ENCODE assay signal across 22 cellular contexts in genomic region chr5:159199780-159200179, GRCh38. TPM values are rescaled to one million over a fixed set of nuclear protein-coding genes. Genes with fewer than 3 reads are reported as not detected.
DNase-seq lines count a peak whose midpoint lies in the region; ATAC-seq, FAIRE-seq and TF ChIP-seq lines count a peak whose summit lies in the region.
"Had no signal": no experiment of that assay in that cellular context is flagged by ENCODE, and none has a peak within 500 bp of the region (broad histone marks: within the 10 kb centered on the region; RNA-seq: fewer than 3 reads in every experiment).

No MANE protein-coding gene starts in this region.

- peak overlapping the region; percentile 59 for H3K27ac ChIP-seq in OCI-LY7 (ENCODE audit: low read depth, low read length, poor library complexity, severe bottlenecking)
- peak overlapping the region; percentile 63 for H3K27ac ChIP-seq in GM12878 (ENCODE audit: control insufficient read depth, insufficient read depth)
- H3K27ac ChIP-seq: dorsolateral prefrontal cortex, epithelial cell of prostate, right atrium auricular region had no signal

- H3K4me2 ChIP-seq in OCI-LY7 (ENCODE audit: low read length) (peak overlapping the region; percentile 41), GM12878 (ENCODE audit: control insufficient read depth, insufficient read depth) (peak overlapping the region; percentile 35; the same call in 1 of the 2 replicates)

- H3K36me3 Mint-ChIP-seq in natural killer cell treated with Interleukin-12 subunit alpha and Interleukin-12 subunit beta and Interleukin-15 and Interleukin-18, amount 100 ng/mL, for 72 hours, result peaks cover 12% of the 10 kb centered on the region
- H3K36me3 Mint-ChIP-seq in natural killer cell, result no peaks in the 10 kb centered on the region

- H3K4me1 Mint-ChIP-seq in natural killer cell treated with Interleukin-12 subunit alpha and Interleukin-12 subunit beta and Interleukin-15 and Interleukin-18, amount 100 ng/mL, for 72 hours (ENCODE audit: low read depth in 2 of 2), result peaks cover 39 to 49% of the 10 kb centered on the region in 2 donors
- peaks cover 27 to 59% of the 10 kb centered on the region in 2 donors for H3K4me1 Mint-ChIP-seq in natural killer cell

- WGBS in GM12878 (ENCODE audit: insufficient coverage, insufficient replicate concordance, low lambda C conversion rate, missing lambda C conversion rate), result 69% methylated on average over 2 of the region's 2 CpGs

- TF ChIP-seq RAD21 in GM12878 (IDR thresholded peaks at IDR 0.05; ENCODE audit: insufficient read depth, low read depth, low read length), result no peak

- POLR2A ChIA-PET in OCI-LY7 (lab: Charles Lee), result interaction anchor here (0.6 to 4.5 kb wide), 6 partner anchors 7 to 1716 kb away, joined by 3 to 53 read pairs (median 4); no protein-coding TSS in a partner anchor
- POLR2A ChIA-PET in GM12878 (lab: Charles Lee), result interaction anchor here (0.6 to 4.5 kb wide), 6 partner anchors 8 to 1038 kb away, joined by 3 to 25 read pairs (median 6); no protein-coding TSS in a partner anchor

- no peak overlapping the region for H3K9ac ChIP-seq in GM12878 (ENCODE audit: control insufficient read depth, insufficient read depth, low read length)

- CTCF ChIA-PET in OCI-LY7 (lab: Charles Lee; ENCODE audit: unreplicated experiment), result no interaction called here
- CTCF ChIA-PET in GM12878 (lab: Yijun Ruan, JAX), result interaction anchor here (0.9 to 3.6 kb wide), 3 partner anchors 11 to 22 kb away, joined by 3 to 13 read pairs (median 3); no protein-coding TSS in a partner anchor

- intact Hi-C loops in natural killer cell (cut with micrococcal nuclease), result no loop called here
- intact Hi-C loops in OCI-LY7 (cut with micrococcal nuclease; ENCODE audit: unreplicated experiment), result loop anchor here (10.0 kb wide), 1 partner anchor 1605 kb away; no protein-coding TSS in a partner anchor
- intact Hi-C loops in GM12878 (cut with micrococcal nuclease; ENCODE audit: unreplicated experiment), result loop anchor here (10.0 kb wide), 1 partner anchor 1265 kb away; no protein-coding TSS in a partner anchor

- no peaks in the 10 kb centered on the region for H3K27me3 ChIP-seq in GM12878 (replicated peaks in 1 of 2; ENCODE audit: control insufficient read depth in 2 of 2, insufficient read depth in 2 of 2, low read length in 1 of 2)
- H3K27me3 ChIP-seq: dorsolateral prefrontal cortex, right atrium auricular region had no signal

- peak overlapping the region; percentile 45 to 62 for H3K27ac Mint-ChIP-seq in natural killer cell treated with Interleukin-12 subunit alpha and Interleukin-12 subunit beta and Interleukin-15 and Interleukin-18, amount 100 ng/mL, for 72 hours
- H3K27ac Mint-ChIP-seq in natural killer cell, result peak overlapping the region in 1 of 2 donors; percentile 33

- RAD21 ChIA-PET in GM12878 (lab: Charles Lee; ENCODE audit: unreplicated experiment), result interaction anchor here (0.7 to 4.1 kb wide), 7 partner anchors 8 to 531 kb away, joined by 3 to 35 read pairs (median 3); no protein-coding TSS in a partner anchor

- no peak for ATAC-seq in natural killer cell treated with Interleukin-12 subunit alpha and Interleukin-12 subunit beta and Interleukin-15 and Interleukin-18, amount 100 ng/mL, for 72 hours
- ATAC-seq in natural killer cell, result no peak
- ATAC-seq in GM12878, result no peak
- ATAC-seq: Panc1 had no signal

- H3K9me2 ChIP-seq in OCI-LY7 (ENCODE audit: insufficient read depth, low read length), result no peaks in the 10 kb centered on the region

- in situ Hi-C loops in GM12878 (cut with MboI), result no loop called here

- H3K9me3 ChIP-seq in OCI-LY7 (ENCODE audit: low read length), result no peaks in the 10 kb centered on the region
- no peaks in the 10 kb centered on the region for H3K9me3 ChIP-seq in GM12878 (replicated peaks; ENCODE audit: control insufficient read depth, insufficient read depth, low read length)
- H3K9me3 ChIP-seq: right atrium auricular region had no signal

- DNase-seq in natural killer cell treated with Interleukin-12 subunit alpha and Interleukin-12 subunit beta and Interleukin-15 and Interleukin-18, amount 100 ng/mL, for 72 hours (ENCODE audit: low spot score), result no peak
- DNase-seq in natural killer cell (no peak), OCI-LY7 (ENCODE audit: low spot score) (no peak), GM12878 (ENCODE audit: low read depth, low spot score) (no peak), activated gamma-delta T cell (lab: John Stamatoyannopoulos, UW) (no peak), HK-2 (ENCODE audit: unreplicated experiment) (no peak), NCI-H1930 (lab: John Stamatoyannopoulos, UW) (no peak)
- DNase-seq in activated CD8-positive, alpha-beta memory T cell treated with anti-CD3 and anti-CD28 coated beads for 24 hours, result no peak
- DNase-seq: anterior cingulate cortex, caudate nucleus, DMS79 treated with DMSO at 0.1 percent for 48 hours, dorsolateral prefrontal cortex, foreskin fibroblast, H9, NCI-H1092 treated with DMSO at 0.1 percent for 48 hours, NCI-H2029 treated with DMSO at 0.1 percent for 48 hours, NCI-H446, occipital lobe, T-helper 2 cell had no signal

- no peak for TF ChIP-seq CTCF in natural killer cell (IDR thresholded peaks at IDR 0.05)
- TF ChIP-seq CTCF in OCI-LY7 (conservative IDR thresholded peaks at IDR 0.05; ENCODE audit: low read length), result no peak
- no peak for TF ChIP-seq CTCF in GM12878 (IDR thresholded peaks at IDR 0.05 in 2 of 3, conservative IDR thresholded peaks at IDR 0.05 in 1 of 3; ENCODE audit: control insufficient read depth in 2 of 3, extremely low read depth in 1 of 3, insufficient read depth in 1 of 3, low read depth in 3 of 3, low read length in 3 of 3)

- H3K36me3 ChIP-seq in OCI-LY7 (ENCODE audit: insufficient read depth, low read length) (peaks cover 68% of the 10 kb centered on the region), GM12878 (ENCODE audit: control insufficient read depth in 2 of 2, insufficient read depth in 2 of 2, low read length in 1 of 2) (peaks cover 0 to 24% of the 10 kb centered on the region in 2 experiments; a peak in 3 of 4 replicates)
- H3K36me3 ChIP-seq: right atrium auricular region had no signal

- H3K79me2 ChIP-seq in OCI-LY7 (ENCODE audit: insufficient read depth, low read depth, low read length) (peaks cover 97% of the 10 kb centered on the region), GM12878 (ENCODE audit: control insufficient read depth, insufficient read depth, low read length) (peaks cover 97% of the 10 kb centered on the region)

- no TSS peak for BruUV-seq in OCI-LY7 (replicated peaks; lab: Mats Ljungman, UMichigan)
- no TSS peak for BruUV-seq in GM12878 (replicated peaks; lab: Mats Ljungman, UMichigan)

- no peak for FAIRE-seq in GM12878 (lab: Jason Lieb, UNC)

- TF ChIP-seq POLR2A in GM12878 (IDR thresholded peaks at IDR 0.05; ENCODE audit: low read depth, low read length), result no peak

- SMC1A ChIA-PET in GM12878 (lab: Charles Lee; ENCODE audit: uncharacterized antibody, unreplicated experiment), result interaction anchor here (1.4 to 5.4 kb wide), 7 partner anchors 7 to 227 kb away, joined by 3 to 42 read pairs (median 13); no protein-coding TSS in a partner anchor

- H3K4me1 ChIP-seq in OCI-LY7 (ENCODE audit: insufficient read depth, low read length, poor library complexity, severe bottlenecking) (peaks cover 36% of the 10 kb centered on the region), GM12878 (ENCODE audit: control insufficient read depth, insufficient read depth, low read length) (peaks cover 24% of the 10 kb centered on the region)

- H4K20me1 ChIP-seq in OCI-LY7 (ENCODE audit: insufficient read depth, low read length) (peaks cover 10% of the 10 kb centered on the region; the same call in 1 of the 2 replicates), GM12878 (ENCODE audit: control insufficient read depth, insufficient read depth) (no peaks in the 10 kb centered on the region)

- TF ChIP-seq EP300 in GM12878 (IDR thresholded peaks at IDR 0.05; ENCODE audit: borderline replicate concordance in 1 of 2, control insufficient read depth in 1 of 2, low read depth in 2 of 2, low read length in 2 of 2), result no peak

- H3K9me3 Mint-ChIP-seq in natural killer cell treated with Interleukin-12 subunit alpha and Interleukin-12 subunit beta and Interleukin-15 and Interleukin-18, amount 100 ng/mL, for 72 hours, result no peaks in the 10 kb centered on the region
- H3K9me3 Mint-ChIP-seq in natural killer cell, result no peaks in the 10 kb centered on the region
- H3K9me3 Mint-ChIP-seq: H9 had no signal

- H2AFZ ChIP-seq in OCI-LY7 (ENCODE audit: low read length) (no peak overlapping the region), GM12878 (ENCODE audit: control insufficient read depth, low read depth, low read length) (no peak overlapping the region)

- H3K4me3 ChIP-seq in OCI-LY7 (ENCODE audit: low read depth, low read length, poor library complexity, severe bottlenecking) (no peak overlapping the region), GM12878 (peak overlapping the region; percentile 31; the same call in 1 of the 2 replicates)
- H3K4me3 ChIP-seq: dorsolateral prefrontal cortex, right atrium auricular region had no signal

- no peaks in the 10 kb centered on the region for H3K27me3 Mint-ChIP-seq in natural killer cell treated with Interleukin-12 subunit alpha and Interleukin-12 subunit beta and Interleukin-15 and Interleukin-18, amount 100 ng/mL, for 72 hours
- no peaks in the 10 kb centered on the region for H3K27me3 Mint-ChIP-seq in natural killer cell (ENCODE audit: low read depth in 2 of 2)

- peak overlapping the region; percentile 19 for H3K4me3 Mint-ChIP-seq in natural killer cell treated with Interleukin-12 subunit alpha and Interleukin-12 subunit beta and Interleukin-15 and Interleukin-18, amount 100 ng/mL, for 72 hours
- H3K4me3 Mint-ChIP-seq in natural killer cell, result no peak overlapping the region
- H3K4me3 Mint-ChIP-seq: H9 had no signal

RNA-seq across cellular contexts. Expression of gene RNF145, which starts 9.6 kb away (rescaled TPM):
- total RNA-seq in natural killer cell treated with Interleukin-12 subunit alpha and Interleukin-12 subunit beta and Interleukin-15 and Interleukin-18, amount 100 ng/mL, for 72 hours, result 100 to 1,000 TPM in 1 of 2 donors, 10 to 100 TPM in 1; 92.3 to 113 TPM
- 10 to 100 TPM; 29.8 to 40.4 (median 38.4) TPM for total RNA-seq in natural killer cell
- total RNA-seq in OCI-LY7 (2014; rRNA removed; shearing (Covaris generic)), result 18.6 and 18.9 TPM in 2 replicates
- 32.0 and 34.9 TPM in 2 replicates for total RNA-seq in OCI-LY7 (2022)
- 94.8 and 97.9 TPM in 2 replicates for total RNA-seq in GM12878 (2013; cell fraction: nucleolus; rRNA removed)
- total RNA-seq in GM12878 (2014; rRNA removed), result 46.6 and 54.6 TPM in 2 replicates
- 29.7 and 29.9 TPM in 2 replicates for total RNA-seq in GM12878 (2014; rRNA removed; fragmentation: Illumina TruSeq; extraction: Trizol)
- total RNA-seq in GM12878 (2021), result 49.2 and 50.9 TPM in 2 replicates
- polyA plus RNA-seq in GM12878 (2011; ENCODE audit: low read depth), result 16.6 TPM
- polyA plus RNA-seq in GM12878 (2011; rRNA removed), result 56.1 and 64.4 TPM in 2 replicates
- polyA plus RNA-seq in GM12878 (2011; cell fraction: cytosol; rRNA removed), result 22.2 and 34.5 TPM in 2 replicates
- 47.3 and 49.5 TPM in 2 replicates for polyA plus RNA-seq in GM12878 (2011; cell fraction: nucleus; rRNA removed)
- 20.8 and 36.3 TPM in 2 replicates for polyA plus RNA-seq in GM12878 (2012)
- polyA plus RNA-seq in GM12878 (2014; fragmentation: Illumina TruSeq; extraction: Trizol), result 58.1 and 75.0 TPM in 2 replicates
- polyA plus RNA-seq in GM12878 (2014; fragmentation: Nextera tagmentation; extraction: Ambion mirVana), result 10 to 100 TPM; 18.6 to 25.2 TPM
- 46.4 and 51.0 TPM in 2 replicates for polyA plus RNA-seq in GM12878 (2014; rRNA removed)
- 10 to 100 TPM in 1 of 2 experiments, 1 to 10 TPM in 1; 9.7 to 11.5 TPM for polyA plus RNA-seq in GM12878 (2016; fragmentation: Nextera tagmentation; extraction: Ambion mirVana)
- 47.9 and 53.5 TPM in 2 replicates for polyA minus RNA-seq in GM12878 (2011; rRNA and poly(A)+ RNA removed)
- 17.3 and 17.9 TPM in 2 replicates for polyA minus RNA-seq in GM12878 (2011; cell fraction: cytosol; rRNA and poly(A)+ RNA removed)
- polyA minus RNA-seq in GM12878 (2011; cell fraction: nucleus; rRNA and poly(A)+ RNA removed), result 24.9 and 30.2 TPM in 2 replicates
